ENCODE assay signal across 21 cellular contexts in genomic region chr7:143213478-143213877, GRCh38. TPM values are rescaled to one million over a fixed set of nuclear protein-coding genes. Genes with fewer than 3 reads are reported as not detected.
"Had no signal": no experiment of that assay in that cellular context is flagged by ENCODE, and none has a peak within 500 bp of the region (broad histone marks: within the 10 kb centered on the region; RNA-seq: fewer than 3 reads in every experiment).

No MANE protein-coding gene starts in this region.

RNA-seq across cellular contexts. Expression of gene TAS2R40, which starts 8.4 kb away (rescaled TPM):
- total RNA-seq: activated naive CD4-positive, alpha-beta T cell treated with anti-CD3 and anti-CD28 coated beads for 36 hours; activated naive CD4-positive, alpha-beta T cell treated with anti-CD3 and anti-CD28 coated beads, Interleukin-2, amount 50 U/mL, for 72 hours; activated naive CD8-positive, alpha-beta T cell treated with anti-CD3 and anti-CD28 coated beads for 36 hours; activated naive CD8-positive, alpha-beta T cell treated with anti-CD3 and anti-CD28 coated beads, Interleukin-2, amount 10 ng/mL, durations not matched to agents 7 days and 5 days; activated T-cell treated with anti-CD3 and anti-CD28 coated beads, Interleukin-2, amount 50 U/mL, for 4 hours; activated T-cell treated with anti-CD3 and anti-CD28 coated beads, Interleukin-2, amount 50 U/mL, for 72 hours; activated T-helper 1 cell treated with anti-CD3 and anti-CD28 coated beads, Interleukin-12 subunit alpha, Interleukin-12 subunit beta, Interleukin-2, Interleukin-4 antibody, amounts not matched to agents 30 ng/mL and 10 ng/mL and 1 ng/mL, durations not matched to agents 14 hours and 24 hours and 36 hours; activated T-helper 17 cell treated with anti-CD3 and anti-CD28 coated beads, Interleukin-2, amount 50 U/mL, for 72 hours; activated T-helper 2 cell treated with anti-CD3 and anti-CD28 coated beads, Interferon-gamma antibody, Interleukin-2, Interleukin-4, amounts not matched to agents 10 μg/mL and 5 μg/mL and 100 μg/mL, durations not matched to agents 14 hours and 24 hours and 36 hours; adrenal gland; aorta; ascending aorta; astrocyte; body of pancreas; breast epithelium; bronchial epithelial cell; cardiac muscle cell; cardiac septum; cerebellum; chondrocyte had no signal
- polyA plus RNA-seq: adipose tissue, adrenal gland, aorta, cardiac muscle cell had no signal

RNA-seq across cellular contexts. Expression of gene TAS2R39, which starts 30.3 kb away (rescaled TPM):
- total RNA-seq: activated naive CD4-positive, alpha-beta T cell treated with anti-CD3 and anti-CD28 coated beads for 36 hours; activated naive CD4-positive, alpha-beta T cell treated with anti-CD3 and anti-CD28 coated beads, Interleukin-2, amount 50 U/mL, for 72 hours; activated naive CD8-positive, alpha-beta T cell treated with anti-CD3 and anti-CD28 coated beads for 36 hours; activated naive CD8-positive, alpha-beta T cell treated with anti-CD3 and anti-CD28 coated beads, Interleukin-2, amount 10 ng/mL, durations not matched to agents 7 days and 5 days; activated T-cell treated with anti-CD3 and anti-CD28 coated beads, Interleukin-2, amount 50 U/mL, for 4 hours; activated T-cell treated with anti-CD3 and anti-CD28 coated beads, Interleukin-2, amount 50 U/mL, for 72 hours; activated T-helper 1 cell treated with anti-CD3 and anti-CD28 coated beads, Interleukin-12 subunit alpha, Interleukin-12 subunit beta, Interleukin-2, Interleukin-4 antibody, amounts not matched to agents 30 ng/mL and 10 ng/mL and 1 ng/mL, durations not matched to agents 14 hours and 24 hours and 36 hours; activated T-helper 17 cell treated with anti-CD3 and anti-CD28 coated beads, Interleukin-2, amount 50 U/mL, for 72 hours; activated T-helper 2 cell treated with anti-CD3 and anti-CD28 coated beads, Interferon-gamma antibody, Interleukin-2, Interleukin-4, amounts not matched to agents 10 μg/mL and 5 μg/mL and 100 μg/mL, durations not matched to agents 14 hours and 24 hours and 36 hours; adrenal gland; aorta; ascending aorta; astrocyte; body of pancreas; breast epithelium; bronchial epithelial cell; cardiac muscle cell; cardiac septum; cerebellum; chondrocyte had no signal
- polyA plus RNA-seq: adipose tissue, adrenal gland, aorta, cardiac muscle cell had no signal
